In genomic region chr3:50327943-50328691, GRCh38 we compare ENCODE assay signal across 1 cellular context.
TF ChIP-seq lines count a peak whose summit lies in the region.

Gene TUSC2, minus strand, starts transcription at chr3:50328223. Its CDS starts 124 bp downstream, at chr3:50328099.

TF ChIP-seq in WTC11, 78 proteins besides CTCF, POLR2A, EP300 and RAD21 (continued from another document and continues in another):
- TF ChIP-seq ZSCAN18 (CRISPR knock-in tag; IDR thresholded peaks at IDR 0.05) (no peak), ATF6 (CRISPR knock-in tag; IDR thresholded peaks at IDR 0.05) (no peak), ZNF532 (CRISPR knock-in tag; IDR thresholded peaks at IDR 0.05; ENCODE audit: borderline replicate concordance) (no peak), ZMAT4 (CRISPR knock-in tag; IDR thresholded peaks at IDR 0.05) (no peak), ARID4B (CRISPR knock-in tag; IDR thresholded peaks at IDR 0.05; ENCODE audit: borderline replicate concordance) (no peak), ZNF121 (CRISPR knock-in tag; IDR thresholded peaks at IDR 0.05) (peak; percentile 67), PREB (CRISPR knock-in tag; IDR thresholded peaks at IDR 0.05; ENCODE audit: borderline replicate concordance) (no peak), FOXK1 (CRISPR knock-in tag; IDR thresholded peaks at IDR 0.05) (peak; percentile 72), JUN (CRISPR knock-in tag; IDR thresholded peaks at IDR 0.05) (no peak), MYBL2 (CRISPR knock-in tag; IDR thresholded peaks at IDR 0.05) (no peak), CREB1 (CRISPR knock-in tag; IDR thresholded peaks at IDR 0.05) (no peak), SMAD4 (CRISPR knock-in tag; IDR thresholded peaks at IDR 0.05) (no peak), GABPB1 (CRISPR knock-in tag; IDR thresholded peaks at IDR 0.05) (peak; percentile 73), ZNF232 (CRISPR knock-in tag; IDR thresholded peaks at IDR 0.05) (0 out of 2 replicates have a peak, but pooled peaks have one; percentile 50), GTF2I (CRISPR knock-in tag; conservative IDR thresholded peaks at IDR 0.05) (no peak), EMX1 (CRISPR knock-in tag; IDR thresholded peaks at IDR 0.05) (no peak), FOXP1 (CRISPR knock-in tag; IDR thresholded peaks at IDR 0.05; ENCODE audit: borderline replicate concordance) (no peak), CBFB (CRISPR knock-in tag; IDR thresholded peaks at IDR 0.05; ENCODE audit: low read depth) (peak; percentile 77; the same call in 1 of the 2 replicates), USF1 (CRISPR knock-in tag; IDR thresholded peaks at IDR 0.05) (0 out of 2 replicates have a peak, but pooled peaks have one; percentile 16), ZNF138 (CRISPR knock-in tag; conservative IDR thresholded peaks at IDR 0.05) (peak; percentile 78; the same call in 1 of the 2 replicates), ZNF263 (CRISPR knock-in tag; IDR thresholded peaks at IDR 0.05; ENCODE audit: low read depth) (no peak), SP1 (CRISPR knock-in tag; conservative IDR thresholded peaks at IDR 0.05) (peak; percentile 74), E2F4 (CRISPR knock-in tag; IDR thresholded peaks at IDR 0.05; ENCODE audit: borderline replicate concordance, low read depth) (no peak), KAT7 (CRISPR knock-in tag; IDR thresholded peaks at IDR 0.05; ENCODE audit: borderline replicate concordance) (no peak), ZNF416 (CRISPR knock-in tag; IDR thresholded peaks at IDR 0.05) (0 out of 2 replicates have a peak, but pooled peaks have one; percentile 13), ZBTB21 (CRISPR knock-in tag; IDR thresholded peaks at IDR 0.05; ENCODE audit: borderline replicate concordance) (peak; percentile 78; the same call in 1 of the 2 replicates), E2F5 (CRISPR knock-in tag; IDR thresholded peaks at IDR 0.05) (0 out of 2 replicates have a peak, but pooled peaks have one; percentile 49), ERG (CRISPR knock-in tag; IDR thresholded peaks at IDR 0.05) (no peak), MAX (CRISPR knock-in tag; IDR thresholded peaks at IDR 0.05) (0 out of 2 replicates have a peak, but pooled peaks have one; percentile 15), STAT6 (CRISPR knock-in tag; conservative IDR thresholded peaks at IDR 0.05; ENCODE audit: low read depth) (peak; percentile 63; the same call in 1 of the 2 replicates), OVOL2 (CRISPR knock-in tag; IDR thresholded peaks at IDR 0.05; ENCODE audit: borderline replicate concordance) (no peak), ETV6 (CRISPR knock-in tag; IDR thresholded peaks at IDR 0.05) (peak; percentile 44; the same call in 1 of the 2 replicates)
